Comparison of ENCODE assay signal across 8 cellular contexts in the genomic region with DNA sequence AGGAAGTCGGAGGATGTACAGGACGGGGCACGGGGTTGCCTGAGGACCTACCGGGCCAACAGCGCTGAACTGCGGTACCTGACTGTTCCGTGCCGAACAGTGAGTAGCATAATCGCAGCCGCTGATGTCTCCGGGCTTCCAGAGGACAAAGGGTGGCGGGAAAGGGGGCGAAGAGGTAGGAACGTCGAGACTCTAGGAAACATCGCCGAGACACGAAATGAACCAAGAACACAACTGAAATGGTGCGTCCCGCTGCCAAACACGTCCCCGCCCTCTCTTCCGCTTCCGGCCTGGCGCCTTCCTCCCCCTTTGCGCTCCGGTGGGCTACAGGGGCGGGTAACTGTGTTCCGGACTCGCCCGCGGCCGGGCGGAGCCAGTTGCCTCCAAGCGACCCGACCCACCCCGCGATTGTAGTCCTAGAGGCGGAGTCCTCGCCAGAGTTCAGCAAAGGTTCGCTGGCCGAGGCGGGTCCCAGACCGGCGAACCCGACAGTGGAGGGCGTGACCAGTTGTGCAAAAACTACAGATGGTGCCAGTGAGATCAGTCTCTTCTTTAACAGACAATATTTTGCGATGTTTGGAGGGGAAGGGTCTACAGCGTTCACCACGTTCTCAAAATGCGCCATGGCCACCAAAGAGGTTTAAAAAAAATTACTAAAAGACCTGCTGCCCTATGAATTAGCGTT. TPM values are rescaled to one million over a fixed set of nuclear protein-coding genes. Genes with fewer than 3 reads are reported as not detected.
A peak's percentile ranks its signal among the peaks of the same experiment; 100 is the strongest.
DNase-seq lines count a peak whose midpoint lies in the region; ATAC-seq and TF ChIP-seq lines count a peak whose summit lies in the region.

A gene (minus strand): TSS at position 257 of the 685 bp plus-strand sequence. CDS start 54 bp downstream, at position 203.

- peaks cover 14% of the 10 kb centered on the region for H3K79me2 ChIP-seq in PC-9 (ENCODE audit: low read depth)

- peak; percentile 93 for TF ChIP-seq POLR2A in erythroblast (IDR thresholded peaks at IDR 0.05; ENCODE audit: low read length)

- BruUV-seq in PC-9 (replicated peaks; lab: Mats Ljungman, UMichigan) = no TSS peak

- peak within 1 kb of the TSS; percentile 57 for H3K27ac ChIP-seq in PC-9

- H3K9me3 ChIP-seq in PC-9 (ENCODE audit: insufficient read depth, low read depth) = no peaks in the 10 kb centered on the region
- H3K9me3 ChIP-seq in mucosa of stomach (ENCODE audit: control insufficient read depth, low read length) = no peaks in the 10 kb centered on the region

- POLR2A ChIA-PET in PC-9 (lab: Charles Lee; ENCODE audit: unreplicated experiment) = no interaction called here

- peaks cover 6% of the 10 kb centered on the region; the same call in 1 of the 2 replicates for H3K4me1 ChIP-seq in PC-9 (replicated peaks; ENCODE audit: insufficient read depth)
- H3K4me1 ChIP-seq in mucosa of stomach (ENCODE audit: control insufficient read depth, insufficient read depth, low read length) = no peaks in the 10 kb centered on the region

- no peak for TF ChIP-seq CTCF in PC-9 (conservative IDR thresholded peaks at IDR 0.05)

- peak; percentile 94 for ATAC-seq in GM21619 (IDR thresholded peaks at IDR 0.05; ENCODE audit: unreplicated experiment)

- no peaks in the 10 kb centered on the region for H4K20me1 ChIP-seq in PC-9 (ENCODE audit: insufficient read depth)

- peak within 1 kb of the TSS; percentile 98 for H3K4me3 ChIP-seq in Jurkat, Clone E6-1 (ENCODE audit: low read length)
- H3K4me3 ChIP-seq in PC-9 (peak within 1 kb of the TSS; percentile 75), mucosa of stomach (ENCODE audit: low read length) (peak within 1 kb of the TSS; percentile 89)

- peak within 1 kb of the TSS; percentile 90 for H2AFZ ChIP-seq in PC-9

- H3K27me3 ChIP-seq in PC-9 (ENCODE audit: insufficient read depth, low read depth) (no peaks in the 10 kb centered on the region), mucosa of stomach (ENCODE audit: control insufficient read depth, insufficient read depth, low read length) (no peaks in the 10 kb centered on the region)

- intact Hi-C loops in PC-9 (cut with micrococcal nuclease; ENCODE audit: unreplicated experiment) = loop anchor here (1.0 to 5.0 kb wide), 3 partner anchors 18 to 829 kb away; a partner anchor contains a TSS

- DNase-seq in DMS153 (lab: John Stamatoyannopoulos, UW) = peak; percentile 90
- peak; percentile 92 for DNase-seq in Jurkat, Clone E6-1 (ENCODE audit: low read depth, low spot score)
- DNase-seq in PC-9 = peak; percentile 80 to 92
- DNase-seq in activated T-cell treated with anti-CD3 and anti-CD28 coated beads, Interleukin-2, amount 50 U/mL, for 1 hour = peak; percentile 97
- peak; percentile 96 to 97 for DNase-seq in erythroblast (lab: John Stamatoyannopoulos, UW)
- DNase-seq in stimulated activated CD8-positive, alpha-beta memory T cell treated with anti-CD3 and anti-CD28 coated beads, Interleukin-7, amount 100 ng/mL, for 1 hour (ENCODE audit: low read depth in 2 of 2) = peak; percentile 92

- no peaks in the 10 kb centered on the region for H3F3A ChIP-seq in PC-9 (ENCODE audit: insufficient read depth, low read depth)

- no peaks in the 10 kb centered on the region for H3K36me3 ChIP-seq in PC-9 (ENCODE audit: low read depth)
- H3K36me3 ChIP-seq in mucosa of stomach (ENCODE audit: control insufficient read depth, insufficient read depth, low read length) = no peaks in the 10 kb centered on the region

- H3K9ac ChIP-seq in mucosa of stomach (ENCODE audit: low read length) = peak within 1 kb of the TSS; percentile 97

- CTCF ChIA-PET in PC-9 (lab: Charles Lee) = no interaction called here

- peak within 1 kb of the TSS; percentile 96 for H3K4me2 ChIP-seq in PC-9

- no peaks in the 10 kb centered on the region for H3K9me2 ChIP-seq in PC-9 (ENCODE audit: insufficient read depth)

RNA-seq across cellular contexts. Expression of the gene that starts here (rescaled TPM):
- polyA plus RNA-seq in Jurkat, Clone E6-1 (2012; ENCODE audit: insufficient read depth, insufficient read length) = 43.1 TPM
- total RNA-seq in PC-9 (2021) = 14.5 and 22.2 TPM in 2 replicates

Comparison
In these comparisons a context has a peak if more than half of its experiments do, and no peak if none do; other contexts are left out.
1. Peak in every context shown above with its lines: DNase-seq, ATAC-seq, H3K4me3 ChIP-seq and H3K27ac ChIP-seq.